In genomic region chr20:37912874-37913273, GRCh38 we compare ENCODE assay signal across 24 cellular contexts. TPM values are rescaled to one million over a fixed set of nuclear protein-coding genes. Genes with fewer than 3 reads are reported as not detected.
"Had no signal": no experiment of that assay in that cellular context is flagged by ENCODE, and none has a peak within 500 bp of the region (broad histone marks: within the 10 kb centered on the region; RNA-seq: fewer than 3 reads in every experiment).

No MANE protein-coding gene starts in this region.

- H3K4me1 ChIP-seq: parathyroid adenoma had no signal

- H3K9me3 ChIP-seq: body of pancreas, left ventricle myocardium inferior, right lobe of liver, thoracic aorta, upper lobe of right lung had no signal

- H3K9me3 Mint-ChIP-seq: activated CD4-positive, alpha-beta memory T cell treated with anti-CD3 and anti-CD28 coated beads, Interleukin-2, amount 10 ng/mL, durations not matched to agents 7 days and 5 days; activated naive CD8-positive, alpha-beta T cell treated with anti-CD3 and anti-CD28 coated beads, Interleukin-2, amount 10 ng/mL, durations not matched to agents 7 days and 5 days; dendritic cell treated with granulocyte-macrophage colony-stimulating factor and Interleukin-4, amounts not matched to agents 40 ng/mL and 50 ng/mL, for 4 days; natural killer cell; stimulated activated memory B cell treated with anti-CD40 and anti-IgM and Interleukin-4, amounts not matched to agents 10 μg/mL and 1 μg/mL and 100 μg/mL, for 72 hours had no signal

- H3K4me3 Mint-ChIP-seq: activated CD4-positive, alpha-beta memory T cell treated with anti-CD3 and anti-CD28 coated beads, Interleukin-2, amount 10 ng/mL, durations not matched to agents 7 days and 5 days; activated naive CD8-positive, alpha-beta T cell treated with anti-CD3 and anti-CD28 coated beads, Interleukin-2, amount 10 ng/mL, durations not matched to agents 7 days and 5 days; dendritic cell treated with granulocyte-macrophage colony-stimulating factor and Interleukin-4, amounts not matched to agents 40 ng/mL and 50 ng/mL, for 4 days; natural killer cell; stimulated activated memory B cell treated with anti-CD40 and anti-IgM and Interleukin-4, amounts not matched to agents 10 μg/mL and 1 μg/mL and 100 μg/mL, for 72 hours had no signal

- H3K27ac ChIP-seq: body of pancreas, hepatocyte, left ventricle myocardium inferior, parathyroid adenoma, right lobe of liver, skin epidermis, thoracic aorta, upper lobe of right lung had no signal

- H3K4me3 ChIP-seq: body of pancreas, hepatocyte, left ventricle myocardium inferior, right lobe of liver, skin epidermis, thoracic aorta, upper lobe of right lung had no signal

- ATAC-seq: body of pancreas; natural killer cell; stimulated activated memory B cell treated with anti-CD40 and anti-IgM and Interleukin-4, amounts not matched to agents 10 μg/mL and 1 μg/mL and 100 μg/mL, for 72 hours; upper lobe of right lung had no signal

- DNase-seq: activated CD4-positive, alpha-beta memory T cell treated with anti-CD3 and anti-CD28 coated beads, Interleukin-2, amount 10 ng/mL, durations not matched to agents 7 days and 5 days; activated CD4-positive, alpha-beta T cell treated with anti-CD3 and anti-CD28 coated beads for 48 hours; activated CD4-positive, CD25-positive, alpha-beta regulatory T cell; activated naive CD8-positive, alpha-beta T cell treated with anti-CD3 and anti-CD28 coated beads, Interleukin-2, amount 10 ng/mL, durations not matched to agents 7 days and 5 days; body of pancreas; caudate nucleus; effector CD4-positive, alpha-beta T cell; erythroblast; foreskin fibroblast; kidney glomerular epithelial cell; left ventricle myocardium inferior; natural killer cell; nucleus accumbens; right lobe of liver; stimulated activated CD4-positive, alpha-beta T cell treated with anti-CD3 and anti-CD28 coated beads, Interleukin-2, amount 100 ng/mL, for 24 hours; T-helper 1 cell; T1000; upper lobe of right lung had no signal

- H3K27ac Mint-ChIP-seq: activated CD4-positive, alpha-beta memory T cell treated with anti-CD3 and anti-CD28 coated beads, Interleukin-2, amount 10 ng/mL, durations not matched to agents 7 days and 5 days; activated naive CD8-positive, alpha-beta T cell treated with anti-CD3 and anti-CD28 coated beads, Interleukin-2, amount 10 ng/mL, durations not matched to agents 7 days and 5 days; dendritic cell treated with granulocyte-macrophage colony-stimulating factor and Interleukin-4, amounts not matched to agents 40 ng/mL and 50 ng/mL, for 4 days; stimulated activated memory B cell treated with anti-CD40 and anti-IgM and Interleukin-4, amounts not matched to agents 10 μg/mL and 1 μg/mL and 100 μg/mL, for 72 hours had no signal

- H3K36me3 ChIP-seq: left ventricle myocardium inferior, right lobe of liver, thoracic aorta, upper lobe of right lung had no signal

- H3K36me3 Mint-ChIP-seq: activated naive CD8-positive, alpha-beta T cell treated with anti-CD3 and anti-CD28 coated beads, Interleukin-2, amount 10 ng/mL, durations not matched to agents 7 days and 5 days; natural killer cell; stimulated activated memory B cell treated with anti-CD40 and anti-IgM and Interleukin-4, amounts not matched to agents 10 μg/mL and 1 μg/mL and 100 μg/mL, for 72 hours had no signal

RNA-seq across cellular contexts. Expression of gene VSTM2L, which starts 9.9 kb away (rescaled TPM):
- total RNA-seq: activated naive CD8-positive, alpha-beta T cell treated with anti-CD3 and anti-CD28 coated beads, Interleukin-2, amount 10 ng/mL, durations not matched to agents 7 days and 5 days had no signal
